ENCODE assay signal across 1 cellular context in genomic region chr13:79490846-79491245, GRCh38.
TF ChIP-seq lines count a peak whose summit lies in the region.

No MANE protein-coding gene starts in this region.

TF ChIP-seq in A549, 52 proteins besides CTCF, POLR2A, EP300 and RAD21 (continued from another document):
- TF ChIP-seq, protein P1, sequence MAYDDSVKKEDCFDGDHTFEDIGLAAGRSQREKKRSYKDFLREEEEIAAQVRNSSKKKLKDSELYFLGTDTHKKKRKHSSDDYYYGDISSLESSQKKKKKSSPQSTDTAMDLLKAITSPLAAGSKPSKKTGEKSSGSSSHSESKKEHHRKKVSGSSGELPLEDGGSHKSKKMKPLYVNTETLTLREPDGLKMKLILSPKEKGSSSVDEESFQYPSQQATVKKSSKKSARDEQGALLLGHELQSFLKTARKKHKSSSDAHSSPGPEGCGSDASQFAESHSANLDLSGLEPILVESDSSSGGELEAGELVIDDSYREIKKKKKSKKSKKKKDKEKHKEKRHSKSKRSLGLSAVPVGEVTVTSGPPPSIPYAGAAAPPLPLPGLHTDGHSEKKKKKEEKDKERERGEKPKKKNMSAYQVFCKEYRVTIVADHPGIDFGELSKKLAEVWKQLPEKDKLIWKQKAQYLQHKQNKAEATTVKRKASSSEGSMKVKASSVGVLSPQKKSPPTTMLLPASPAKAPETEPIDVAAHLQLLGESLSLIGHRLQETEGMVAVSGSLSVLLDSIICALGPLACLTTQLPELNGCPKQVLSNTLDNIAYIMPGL (CRISPR knock-in tag; IDR thresholded peaks at IDR 0.05; ENCODE audit: borderline replicate concordance) = no peak
- TF ChIP-seq, protein P2, sequence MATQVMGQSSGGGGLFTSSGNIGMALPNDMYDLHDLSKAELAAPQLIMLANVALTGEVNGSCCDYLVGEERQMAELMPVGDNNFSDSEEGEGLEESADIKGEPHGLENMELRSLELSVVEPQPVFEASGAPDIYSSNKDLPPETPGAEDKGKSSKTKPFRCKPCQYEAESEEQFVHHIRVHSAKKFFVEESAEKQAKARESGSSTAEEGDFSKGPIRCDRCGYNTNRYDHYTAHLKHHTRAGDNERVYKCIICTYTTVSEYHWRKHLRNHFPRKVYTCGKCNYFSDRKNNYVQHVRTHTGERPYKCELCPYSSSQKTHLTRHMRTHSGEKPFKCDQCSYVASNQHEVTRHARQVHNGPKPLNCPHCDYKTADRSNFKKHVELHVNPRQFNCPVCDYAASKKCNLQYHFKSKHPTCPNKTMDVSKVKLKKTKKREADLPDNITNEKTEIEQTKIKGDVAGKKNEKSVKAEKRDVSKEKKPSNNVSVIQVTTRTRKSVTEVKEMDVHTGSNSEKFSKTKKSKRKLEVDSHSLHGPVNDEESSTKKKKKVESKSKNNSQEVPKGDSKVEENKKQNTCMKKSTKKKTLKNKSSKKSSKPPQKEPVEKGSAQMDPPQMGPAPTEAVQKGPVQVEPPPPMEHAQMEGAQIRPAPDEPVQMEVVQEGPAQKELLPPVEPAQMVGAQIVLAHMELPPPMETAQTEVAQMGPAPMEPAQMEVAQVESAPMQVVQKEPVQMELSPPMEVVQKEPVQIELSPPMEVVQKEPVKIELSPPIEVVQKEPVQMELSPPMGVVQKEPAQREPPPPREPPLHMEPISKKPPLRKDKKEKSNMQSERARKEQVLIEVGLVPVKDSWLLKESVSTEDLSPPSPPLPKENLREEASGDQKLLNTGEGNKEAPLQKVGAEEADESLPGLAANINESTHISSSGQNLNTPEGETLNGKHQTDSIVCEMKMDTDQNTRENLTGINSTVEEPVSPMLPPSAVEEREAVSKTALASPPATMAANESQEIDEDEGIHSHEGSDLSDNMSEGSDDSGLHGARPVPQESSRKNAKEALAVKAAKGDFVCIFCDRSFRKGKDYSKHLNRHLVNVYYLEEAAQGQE (IDR thresholded peaks at IDR 0.05) = no peak
- TF ChIP-seq PHF8 (IDR thresholded peaks at IDR 0.05; ENCODE audit: borderline replicate concordance, low read depth) (no peak), NR3C1 (IDR thresholded peaks at IDR 0.05) (no peak), RNF2 (IDR thresholded peaks at IDR 0.05; ENCODE audit: borderline replicate concordance, low read depth) (no peak), ATOH8 (CRISPR knock-in tag; IDR thresholded peaks at IDR 0.05; ENCODE audit: low read depth) (no peak)
